Comparison of ENCODE assay signal across 2 cellular contexts in genomic region chr5:112958774-112959088, GRCh38.
TF ChIP-seq lines count a peak whose summit lies in the region.

No MANE protein-coding gene starts in this region.

TF ChIP-seq in SK-N-SH, 30 proteins besides CTCF, POLR2A, EP300 and RAD21 (continued from another document):
- TF ChIP-seq, protein P1, sequence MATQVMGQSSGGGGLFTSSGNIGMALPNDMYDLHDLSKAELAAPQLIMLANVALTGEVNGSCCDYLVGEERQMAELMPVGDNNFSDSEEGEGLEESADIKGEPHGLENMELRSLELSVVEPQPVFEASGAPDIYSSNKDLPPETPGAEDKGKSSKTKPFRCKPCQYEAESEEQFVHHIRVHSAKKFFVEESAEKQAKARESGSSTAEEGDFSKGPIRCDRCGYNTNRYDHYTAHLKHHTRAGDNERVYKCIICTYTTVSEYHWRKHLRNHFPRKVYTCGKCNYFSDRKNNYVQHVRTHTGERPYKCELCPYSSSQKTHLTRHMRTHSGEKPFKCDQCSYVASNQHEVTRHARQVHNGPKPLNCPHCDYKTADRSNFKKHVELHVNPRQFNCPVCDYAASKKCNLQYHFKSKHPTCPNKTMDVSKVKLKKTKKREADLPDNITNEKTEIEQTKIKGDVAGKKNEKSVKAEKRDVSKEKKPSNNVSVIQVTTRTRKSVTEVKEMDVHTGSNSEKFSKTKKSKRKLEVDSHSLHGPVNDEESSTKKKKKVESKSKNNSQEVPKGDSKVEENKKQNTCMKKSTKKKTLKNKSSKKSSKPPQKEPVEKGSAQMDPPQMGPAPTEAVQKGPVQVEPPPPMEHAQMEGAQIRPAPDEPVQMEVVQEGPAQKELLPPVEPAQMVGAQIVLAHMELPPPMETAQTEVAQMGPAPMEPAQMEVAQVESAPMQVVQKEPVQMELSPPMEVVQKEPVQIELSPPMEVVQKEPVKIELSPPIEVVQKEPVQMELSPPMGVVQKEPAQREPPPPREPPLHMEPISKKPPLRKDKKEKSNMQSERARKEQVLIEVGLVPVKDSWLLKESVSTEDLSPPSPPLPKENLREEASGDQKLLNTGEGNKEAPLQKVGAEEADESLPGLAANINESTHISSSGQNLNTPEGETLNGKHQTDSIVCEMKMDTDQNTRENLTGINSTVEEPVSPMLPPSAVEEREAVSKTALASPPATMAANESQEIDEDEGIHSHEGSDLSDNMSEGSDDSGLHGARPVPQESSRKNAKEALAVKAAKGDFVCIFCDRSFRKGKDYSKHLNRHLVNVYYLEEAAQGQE (IDR thresholded peaks at IDR 0.05; ENCODE audit: low read depth, low read length) = no peak
- TF ChIP-seq FOXJ3 (CRISPR knock-in tag; IDR thresholded peaks at IDR 0.05) (no peak), RXRA (IDR thresholded peaks at IDR 0.05; ENCODE audit: borderline replicate concordance, low read depth) (no peak), ELF1 (IDR thresholded peaks at IDR 0.05) (no peak), MAX (IDR thresholded peaks at IDR 0.05; ENCODE audit: low read depth) (no peak)
TF ChIP-seq in SK-N-SH: peak in this region for 0.

TF ChIP-seq in SK-N-SH treated with all-trans-retinoic acid at 6 μM for 48 hours, 23 proteins besides CTCF, POLR2A, EP300 and RAD21 (continued from another document):
- TF ChIP-seq TSHZ2 (CRISPR knock-in tag; IDR thresholded peaks at IDR 0.05) = no peak
- no peak for TF ChIP-seq POU6F1 (CRISPR knock-in tag; IDR thresholded peaks at IDR 0.05; ENCODE audit: borderline replicate concordance, low read depth)
TF ChIP-seq in SK-N-SH treated with all-trans-retinoic acid at 6 μM for 48 hours: peak in this region for 0.
